ENCODE assay signal across 1 cellular context in genomic region chr10:73808021-73808815, GRCh38.
TF ChIP-seq lines count a peak whose summit lies in the region.

No MANE protein-coding gene starts in this region.

TF ChIP-seq in HepG2, 621 proteins besides CTCF, POLR2A, EP300 and RAD21:
- TF ChIP-seq POLR2AphosphoS5 (IDR thresholded peaks at IDR 0.05; ENCODE audit: low read depth, low read length) (0 out of 2 replicates have a peak, but pooled peaks have one; percentile 14), AGO2 (optimal IDR thresholded peaks at IDR 0.05; ENCODE audit: low read depth, low read length) (peak; percentile 54), PITX1 (CRISPR knock-in tag; IDR thresholded peaks at IDR 0.05) (no peak)
TF ChIP-seq in HepG2: peak in this region for 2.
